ENCODE assay signal across 8 cellular contexts in genomic region chrX:15789979-15790765, GRCh38. TPM values are rescaled to one million over a fixed set of nuclear protein-coding genes. Genes with fewer than 3 reads are reported as not detected.
DNase-seq lines count a peak whose midpoint lies in the region; ATAC-seq, FAIRE-seq and TF ChIP-seq lines count a peak whose summit lies in the region.

TSS of gene ZRSR2 (plus strand) at chrX:15790484. CDS start at chrX:15790496, 12 bp downstream.

- no peak for FAIRE-seq in bronchial epithelial cell (lab: Jason Lieb, UNC)

- H3K27ac ChIP-seq in VCaP: peak within 1 kb of the TSS; percentile 75

- H3K27me3 ChIP-seq in bronchial epithelial cell (ENCODE audit: control insufficient read depth, insufficient read depth, low read length): no peaks in the 10 kb centered on the region

- no peaks in the 10 kb centered on the region for H3K36me3 ChIP-seq in bronchial epithelial cell (ENCODE audit: control insufficient read depth, insufficient read depth, low read length)

- no peak for TF ChIP-seq CTCF in AG04449 (IDR thresholded peaks at IDR 0.05; ENCODE audit: insufficient read depth, low read length, missing control alignments)
- no peak for TF ChIP-seq CTCF in VCaP (conservative IDR thresholded peaks at IDR 0.05)
- TF ChIP-seq CTCF in bronchial epithelial cell (IDR thresholded peaks at IDR 0.05; ENCODE audit: insufficient read depth, low read length, severe bottlenecking): no peak

- ATAC-seq in GM18868 (IDR thresholded peaks at IDR 0.05; ENCODE audit: unreplicated experiment): peak; percentile 93
- ATAC-seq in HG03097 (IDR thresholded peaks at IDR 0.05; ENCODE audit: low FRiP score, unreplicated experiment): peak; percentile 93

- POLR2A ChIA-PET in AG04449 (lab: Yijun Ruan, JAX): no interaction called here

- no peak for DNase-seq in AG04449 (ENCODE audit: low read depth, low spot score)
- DNase-seq in NCI-H2196 (lab: John Stamatoyannopoulos, UW; ENCODE audit: unreplicated experiment): peak; percentile 67
- peak; percentile 66 for DNase-seq in bronchial epithelial cell (ENCODE audit: low read depth)
- DNase-seq in iris pigment epithelial cell (ENCODE audit: low read depth): peak; percentile 89
- peak; percentile 66 to 74 for DNase-seq in stimulated activated CD4-positive, alpha-beta T cell treated with anti-CD3 and anti-CD28 coated beads, Interleukin-12 subunit alpha, Interleukin-12 subunit beta, amount 100 ng/mL, for 24 hours (ENCODE audit: low read depth in 2 of 2)

- H3K4me3 ChIP-seq in AG04449 (ENCODE audit: low read depth, low read length) (peak within 1 kb of the TSS; percentile 76), bronchial epithelial cell (ENCODE audit: low read depth, low read length) (peak within 1 kb of the TSS; percentile 49)

- CTCF ChIA-PET in AG04449 (lab: Yijun Ruan, JAX): no interaction called here

RNA-seq across cellular contexts. Expression of gene ZRSR2, which starts in this region (rescaled TPM):
- total RNA-seq in bronchial epithelial cell: 4.2 and 7.2 TPM in 2 replicates
